ENCODE assay signal across 9 cellular contexts in genomic region chr7:36526720-36527548, GRCh38.
DNase-seq lines count a peak whose midpoint lies in the region; ATAC-seq, FAIRE-seq and TF ChIP-seq lines count a peak whose summit lies in the region.
"Had no signal": no experiment of that assay in that cellular context is flagged by ENCODE, and none has a peak within 500 bp of the region (broad histone marks: within the 10 kb centered on the region; RNA-seq: fewer than 3 reads in every experiment).

No MANE protein-coding gene starts in this region.

- peak; percentile 17 for DNase-seq in GM18507 (ENCODE audit: extremely low spot score, insufficient read length, low read depth)
- peak; percentile 92 for DNase-seq in RWPE1 (ENCODE audit: low spot score)
- DNase-seq in iris pigment epithelial cell (ENCODE audit: low read depth) = peak; percentile 86
- no peak for DNase-seq in stimulated activated CD4-positive, alpha-beta T cell treated with anti-CD3 and anti-CD28 coated beads, Interleukin-15, amount 100 ng/mL, for 24 hours
- DNase-seq in neuronal stem cell (ENCODE audit: low spot score) = no peak
- no peak for DNase-seq in stomach

- no peak overlapping the region for H3K23ac ChIP-seq in neuronal stem cell (ENCODE audit: low read depth, low read length, poor library complexity)

- no peak overlapping the region for H2BK12ac ChIP-seq in neuronal stem cell (ENCODE audit: low read length)

- no peak overlapping the region for H3K14ac ChIP-seq in neuronal stem cell (ENCODE audit: low read length)

- no peak for TF ChIP-seq POLR2A in stomach (IDR thresholded peaks at IDR 0.05)

- no peak overlapping the region for H3K9ac ChIP-seq in neuronal stem cell (ENCODE audit: low read depth, low read length, poor library complexity)

- H3K4me2 ChIP-seq in neuronal stem cell (ENCODE audit: insufficient read depth, low read length, poor library complexity, severe bottlenecking) = no peak overlapping the region

- H3K79me1 ChIP-seq in neuronal stem cell (ENCODE audit: low read depth, low read length) = no peaks in the 10 kb centered on the region

- TF ChIP-seq CTCF in RWPE1 (conservative IDR thresholded peaks at IDR 0.05; ENCODE audit: low read depth) (no peak), stomach (IDR thresholded peaks at IDR 0.05) (no peak)

- H3K18ac ChIP-seq in neuronal stem cell (ENCODE audit: low read length) = no peak overlapping the region

- H3K4me1 ChIP-seq in neuronal stem cell (ENCODE audit: control insufficient read depth in 2 of 2, insufficient read depth in 1 of 2, low read depth in 1 of 2, low read length in 2 of 2) = peaks cover 0 to 6% of the 10 kb centered on the region in 2 donors
- no peaks in the 10 kb centered on the region for H3K4me1 ChIP-seq in stomach

- ATAC-seq in HG02798 (IDR thresholded peaks at IDR 0.05; ENCODE audit: poor library complexity, unreplicated experiment) = peak; percentile 48
- ATAC-seq in HG03460 (IDR thresholded peaks at IDR 0.05; ENCODE audit: unreplicated experiment) = no peak

- H3K27me3 ChIP-seq in neuronal stem cell (ENCODE audit: control insufficient read depth in 3 of 3, insufficient read depth in 3 of 3, low read depth in 1 of 3, low read length in 3 of 3) (no peaks in the 10 kb centered on the region), stomach (no peaks in the 10 kb centered on the region)

- no peak overlapping the region for H2AFZ ChIP-seq in neuronal stem cell (ENCODE audit: low read length)

- intact Hi-C loops in stomach (cut with DNase I; ENCODE audit: low total_unique reads) = no loop called here

- no CpG with 5 or more reads among the region's 3 CpGs for WGBS in neuronal stem cell (ENCODE audit: extremely low coverage in 2 of 2, insufficient read length in 2 of 2, insufficient replicate concordance in 1 of 2), 2 donors
- 77 to 91% (median 85%) methylated on average over 3 of the region's 3 CpGs for WGBS in stomach, 5 donors

- no peak overlapping the region for H2AK5ac ChIP-seq in neuronal stem cell (ENCODE audit: low read depth, low read length)

- CTCF ChIA-PET in RWPE1 (lab: Yijun Ruan, JAX) = interaction anchor here (1.1 kb wide), 1 partner anchor 144 kb away, joined by 3 read pairs; no protein-coding TSS in a partner anchor

- no peak overlapping the region for H4K8ac ChIP-seq in neuronal stem cell (ENCODE audit: low read depth, low read length)

- FAIRE-seq in GM18507 (lab: Jason Lieb, UNC) = peak; percentile 46
- FAIRE-seq: islet of Langerhans had no signal

- H3K9me3 ChIP-seq in neuronal stem cell (replicated peaks in 1 of 2; ENCODE audit: control insufficient read depth in 2 of 2, insufficient read depth in 1 of 2, low read depth in 1 of 2, low read length in 2 of 2) = no peaks in the 10 kb centered on the region
- no peaks in the 10 kb centered on the region for H3K9me3 ChIP-seq in stomach

- H3K4ac ChIP-seq in neuronal stem cell (ENCODE audit: low read length) = no peak overlapping the region

- H3K36me3 ChIP-seq in neuronal stem cell (replicated peaks in 1 of 2; ENCODE audit: control insufficient read depth in 2 of 2, insufficient read depth in 2 of 2, low read length in 2 of 2) (no peaks in the 10 kb centered on the region), stomach (no peaks in the 10 kb centered on the region)

- no peak overlapping the region for H3K4me3 ChIP-seq in neuronal stem cell (ENCODE audit: low read length in 2 of 2)
- H3K4me3 ChIP-seq in stomach = no peak overlapping the region

- H2BK5ac ChIP-seq in neuronal stem cell (ENCODE audit: low read length) = no peak overlapping the region

- no peak for TF ChIP-seq EP300 in stomach (IDR thresholded peaks at IDR 0.05)

- H3K27ac ChIP-seq in RWPE1 = no peak overlapping the region
- no peak overlapping the region for H3K27ac ChIP-seq in neuronal stem cell (replicated peaks; ENCODE audit: low read length)
- H3K27ac ChIP-seq in stomach = no peak overlapping the region

- POLR2A ChIA-PET in RWPE1 (lab: Yijun Ruan, JAX; ENCODE audit: low non-redundant PET) = no interaction called here

- H2BK15ac ChIP-seq in neuronal stem cell (ENCODE audit: low read length) = no peak overlapping the region

- no peak overlapping the region for H2BK120ac ChIP-seq in neuronal stem cell (ENCODE audit: low read depth, low read length)

- no peak overlapping the region for H4K91ac ChIP-seq in neuronal stem cell (ENCODE audit: low read depth, low read length, poor library complexity)

Comparison
In these comparisons a context has a peak if more than half of its experiments do, and no peak if none do; other contexts are left out.
1. DNase-seq: peak in GM18507 (single experiment), RWPE1 (single experiment) and iris pigment epithelial cell (single experiment); none in stimulated activated CD4-positive, alpha-beta T cell treated with anti-CD3 and anti-CD28 coated beads, Interleukin-15, amount 100 ng/mL, for 24 hours (single experiment), neuronal stem cell (single experiment) and stomach (single experiment).